In the genomic region with DNA sequence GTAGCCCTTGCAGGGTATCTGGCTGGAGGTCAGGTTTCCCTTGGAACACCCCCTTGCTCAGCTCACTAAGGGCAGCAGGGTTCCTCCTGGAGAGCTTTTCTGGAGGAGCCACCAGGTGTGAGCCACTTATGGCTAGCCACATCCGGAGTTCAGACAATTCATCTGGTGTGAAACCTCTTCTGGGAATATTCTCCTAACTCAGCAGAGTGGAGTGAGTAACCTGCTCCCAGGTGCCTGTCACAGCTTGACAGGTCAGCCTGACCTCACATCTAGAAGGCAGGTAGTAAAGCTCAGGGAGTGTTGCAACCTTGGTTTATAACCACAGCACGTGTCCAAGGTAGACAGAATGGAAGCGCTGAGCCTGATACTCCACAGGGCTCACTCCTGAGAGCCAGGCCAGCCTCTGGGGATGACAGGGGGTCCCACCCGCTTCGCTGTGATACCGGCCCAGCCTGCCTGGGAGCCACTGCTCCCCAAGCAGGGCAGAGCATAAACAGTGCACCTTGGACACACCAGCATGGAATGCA, we compare ENCODE assay signal across 1 cellular context.
TF ChIP-seq lines count a peak whose summit lies in the region.

No MANE protein-coding gene starts in this region.

TF ChIP-seq in H1, 55 proteins besides CTCF, POLR2A, EP300 and RAD21 (continued from another document):
- TF ChIP-seq CREB1 (IDR thresholded peaks at IDR 0.05), result no peak
- no peak for TF ChIP-seq RXRA (IDR thresholded peaks at IDR 0.05; ENCODE audit: insufficient read depth, low read depth, low read length)
- TF ChIP-seq POLR2AphosphoS5 (IDR thresholded peaks at IDR 0.05; ENCODE audit: low read depth, low read length), result no peak
- no peak for TF ChIP-seq SP4 (IDR thresholded peaks at IDR 0.05; ENCODE audit: low read length)
- TF ChIP-seq SRF (IDR thresholded peaks at IDR 0.05; ENCODE audit: low read depth, low read length), result no peak
- no peak for TF ChIP-seq YY1 (IDR thresholded peaks at IDR 0.05; ENCODE audit: low read depth, low read length)
- no peak for TF ChIP-seq NANOG (IDR thresholded peaks at IDR 0.05; ENCODE audit: insufficient read depth, low read depth, low read length, poor library complexity, severe bottlenecking)
- TF ChIP-seq GABPA (IDR thresholded peaks at IDR 0.05; ENCODE audit: borderline replicate concordance, insufficient read depth, low read length), result no peak
TF ChIP-seq in H1: peak in this region for 0.
